In the genomic region with DNA sequence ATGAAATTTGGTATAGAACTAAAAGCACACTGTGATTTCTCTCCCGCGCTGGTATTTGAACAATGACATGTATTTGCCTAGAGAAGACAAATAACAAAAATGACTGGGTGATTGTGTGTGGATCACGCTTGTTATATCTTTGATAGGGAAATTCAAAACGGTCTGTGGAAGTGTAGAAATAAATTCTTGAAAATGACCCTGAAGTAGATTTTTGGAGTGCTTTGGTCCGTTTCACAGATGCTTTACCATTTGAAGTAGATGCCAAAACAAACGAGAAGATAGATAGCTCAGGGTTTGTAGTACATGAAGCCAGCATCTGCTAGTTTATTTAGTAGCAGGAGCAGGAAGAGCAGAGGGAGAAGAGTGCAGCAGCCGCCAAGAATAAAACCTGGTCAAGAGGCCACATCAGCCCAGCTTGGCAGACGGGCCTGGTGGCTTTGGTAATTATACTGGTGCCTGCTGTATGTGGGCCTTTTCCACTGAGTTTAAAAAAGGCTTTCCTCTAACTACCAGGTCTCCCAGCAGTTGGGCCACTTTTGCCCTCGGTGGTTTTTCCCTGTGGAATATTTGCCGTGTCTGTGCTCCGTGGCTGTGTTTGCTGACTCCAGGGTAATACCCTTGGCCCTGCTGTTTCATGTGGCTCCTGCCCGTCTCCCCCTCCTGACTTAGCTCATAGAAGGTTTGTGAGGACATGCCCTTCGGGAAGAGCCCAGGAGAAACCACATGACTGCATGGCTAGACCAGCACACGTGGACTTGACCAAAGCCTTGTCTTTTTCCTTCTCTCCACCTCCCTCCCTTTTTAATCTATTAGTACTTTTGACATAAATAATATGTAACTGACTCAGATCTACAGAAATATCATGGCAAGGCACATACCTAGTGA, we compare ENCODE assay signal across 10 cellular contexts.
DNase-seq lines count a peak whose midpoint lies in the region; ATAC-seq and TF ChIP-seq lines count a peak whose summit lies in the region.
"Had no signal": no experiment of that assay in that cellular context is flagged by ENCODE, and none has a peak within 500 bp of the region (broad histone marks: within the 10 kb centered on the region; RNA-seq: fewer than 3 reads in every experiment).

No MANE protein-coding gene starts in this region.

- no peaks in the 10 kb centered on the region for H3K27me3 Mint-ChIP-seq in progenitor cell of endocrine pancreas
- H3K27me3 Mint-ChIP-seq: T-helper 17 cell had no signal

- no peaks in the 10 kb centered on the region for H3K27me3 ChIP-seq in spleen (replicated peaks in 1 of 7)

- 82 to 90% (median 88%) methylated on average over 14 of the region's 14 CpGs for WGBS in spleen, 5 donors

- no peaks in the 10 kb centered on the region for H3K36me3 ChIP-seq in spleen

- no peak overlapping the region for H3K4me3 ChIP-seq in fibroblast of mammary gland (ENCODE audit: control insufficient read depth, low read depth, low read length)
- H3K4me3 ChIP-seq in spleen: no peak overlapping the region

- peaks cover 8% of the 10 kb centered on the region for H3K36me3 Mint-ChIP-seq in progenitor cell of endocrine pancreas (ENCODE audit: insufficient read depth)

- intact Hi-C loops in spleen (cut with DNase I; ENCODE audit: low total_unique reads): no loop called here

- H3K9me3 Mint-ChIP-seq in progenitor cell of endocrine pancreas (ENCODE audit: low read depth): no peaks in the 10 kb centered on the region

- no peak overlapping the region for H3K4me3 Mint-ChIP-seq in progenitor cell of endocrine pancreas (ENCODE audit: low read depth)
- H3K4me3 Mint-ChIP-seq: T-helper 17 cell had no signal

- no peak for ATAC-seq in HG02973 (IDR thresholded peaks at IDR 0.05; ENCODE audit: unreplicated experiment)
- ATAC-seq: T-helper 17 cell had no signal

- DNase-seq in DMS153 treated with DMSO at 0.1 percent for 48 hours (lab: John Stamatoyannopoulos, UW; ENCODE audit: unreplicated experiment) (peak; percentile 57), NCI-H510A treated with DMSO at 0.1 percent for 48 hours (lab: John Stamatoyannopoulos, UW) (peak; percentile 67), fibroblast of mammary gland (ENCODE audit: low read depth) (peak; percentile 13), progenitor cell of endocrine pancreas (ENCODE audit: low spot score, unreplicated experiment) (no peak), MV-4-11 (lab: John Stamatoyannopoulos, UW) (no peak), spleen (no peak)
- no peak for DNase-seq in NK-92 treated with Interleukin-12 subunit alpha and Interleukin-12 subunit beta, amount 100 ng/mL, for 24 hours (lab: John Stamatoyannopoulos, UW)
- DNase-seq: midbrain, T-helper 17 cell had no signal

- H3K9me3 ChIP-seq in spleen: no peaks in the 10 kb centered on the region

- no peak overlapping the region for H3K27ac ChIP-seq in spleen

- TF ChIP-seq CTCF in fibroblast of mammary gland (conservative IDR thresholded peaks at IDR 0.05; ENCODE audit: control insufficient read depth, insufficient read depth, low read depth, low read length): no peak
- TF ChIP-seq CTCF in progenitor cell of endocrine pancreas (IDR thresholded peaks at IDR 0.05; ENCODE audit: unreplicated experiment): no peak
- no peak for TF ChIP-seq CTCF in spleen (IDR thresholded peaks at IDR 0.05 in 8 of 11, conservative IDR thresholded peaks at IDR 0.05 in 3 of 11)

- no peaks in the 10 kb centered on the region for H3K4me1 ChIP-seq in spleen

- peaks cover 18% of the 10 kb centered on the region for H3K4me1 Mint-ChIP-seq in progenitor cell of endocrine pancreas (ENCODE audit: low read depth)
- H3K4me1 Mint-ChIP-seq: T-helper 17 cell had no signal

- no peak for TF ChIP-seq POLR2A in spleen (IDR thresholded peaks at IDR 0.05)

- H3K27ac Mint-ChIP-seq in progenitor cell of endocrine pancreas: peak overlapping the region; percentile 62
- H3K27ac Mint-ChIP-seq: T-helper 17 cell had no signal

Comparison
In these comparisons a context has a peak if more than half of its experiments do, and no peak if none do; other contexts are left out.
1. DNase-seq: peak in DMS153 treated with DMSO at 0.1 percent for 48 hours (single experiment), NCI-H510A treated with DMSO at 0.1 percent for 48 hours (single experiment) and fibroblast of mammary gland (single experiment); none in progenitor cell of endocrine pancreas (single experiment), MV-4-11 (single experiment), NK-92 treated with Interleukin-12 subunit alpha and Interleukin-12 subunit beta, amount 100 ng/mL, for 24 hours (single experiment) and spleen (single experiment).